In the genomic region with DNA sequence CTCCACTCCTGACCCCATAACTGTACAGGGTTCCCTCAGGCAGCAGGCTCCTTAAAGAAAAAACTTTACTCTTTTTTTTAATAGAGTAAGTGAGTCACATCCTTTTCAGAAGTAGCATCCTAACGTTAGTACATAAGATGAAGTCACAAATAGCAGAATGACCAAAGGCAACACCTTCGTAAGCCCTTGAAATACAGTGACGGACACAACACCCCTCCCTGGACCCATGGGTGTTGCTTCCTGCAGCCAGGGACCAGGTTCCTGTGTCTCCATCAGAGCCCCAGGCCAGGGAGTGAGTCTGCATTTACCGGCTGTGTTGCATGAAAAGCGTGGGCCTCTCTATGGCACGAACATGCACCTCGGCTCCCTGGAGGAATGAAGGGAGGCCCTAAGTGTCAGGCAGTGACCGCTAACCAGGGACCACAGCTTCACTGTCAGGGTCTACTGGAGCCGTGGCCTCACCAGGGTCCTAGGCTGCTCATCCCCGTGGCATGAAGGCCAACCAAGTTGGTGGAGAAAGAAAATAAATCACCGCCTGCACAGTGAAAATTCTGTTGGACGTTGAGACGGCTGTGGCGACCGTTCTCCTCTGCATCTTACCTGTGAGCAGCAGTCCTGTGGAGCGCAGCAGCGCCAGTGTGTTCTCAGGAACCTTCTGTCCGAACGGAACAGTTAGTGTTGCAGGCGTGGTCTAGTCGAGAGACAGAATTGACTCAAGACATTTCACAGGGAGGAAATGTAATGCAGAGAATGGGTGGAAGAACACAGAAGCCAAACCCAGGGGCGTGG, we compare ENCODE assay signal across 12 cellular contexts.
DNase-seq lines count a peak whose midpoint lies in the region; ATAC-seq and TF ChIP-seq lines count a peak whose summit lies in the region.
"Had no signal": no experiment of that assay in that cellular context is flagged by ENCODE, and none has a peak within 500 bp of the region (broad histone marks: within the 10 kb centered on the region; RNA-seq: fewer than 3 reads in every experiment).

No MANE protein-coding gene starts in this region.

- TF ChIP-seq CTCF in RWPE1 (conservative IDR thresholded peaks at IDR 0.05; ENCODE audit: low read depth) (no peak), suprapubic skin (IDR thresholded peaks at IDR 0.05) (no peak), smooth muscle cell (IDR thresholded peaks at IDR 0.05; ENCODE audit: borderline replicate concordance, insufficient read depth, poor library complexity, severe bottlenecking) (no peak)

- H3K9ac ChIP-seq in GM23248 (no peak overlapping the region), smooth muscle cell (ENCODE audit: low read depth) (no peak overlapping the region)

- 19 to 24% methylated on average over 22 of the region's 22 CpGs for WGBS in GM23248 (ENCODE audit: low coverage in 1 of 2, low lambda C conversion rate in 2 of 2, missing lambda C conversion rate in 2 of 2), 2 experiments
- WGBS in suprapubic skin, result 54% methylated on average over 17 of the region's 22 CpGs
- 87% methylated on average over 22 of the region's 22 CpGs for WGBS in smooth muscle cell (ENCODE audit: low lambda C conversion rate)

- CTCF ChIA-PET in RWPE1 (lab: Yijun Ruan, JAX), result no interaction called here

- no peak overlapping the region for H3K4me2 ChIP-seq in GM23248 (ENCODE audit: unreplicated experiment)
- no peak overlapping the region for H3K4me2 ChIP-seq in smooth muscle cell

- DNase-seq in GM23248 (peak; percentile 12), RWPE1 (ENCODE audit: low spot score) (no peak), islet precursor cell (peak; percentile 48), suprapubic skin (ENCODE audit: low spot score in 2 of 2) (peak; percentile 53 to 66), smooth muscle cell (lab: John Stamatoyannopoulos, UW; ENCODE audit: unreplicated experiment) (no peak), SIG-M5 treated with dmso at 0.1 percent for 504 hours (lab: John Stamatoyannopoulos, UW; ENCODE audit: unreplicated experiment) (no peak)
- DNase-seq: BE2C; NCI-H1436; NCI-H2081; NK-92 treated with Interleukin-12 subunit alpha and Interleukin-12 subunit beta, amount 100 ng/mL, for 24 hours; OCI-M1 had no signal

- no peaks in the 10 kb centered on the region for H3F3A ChIP-seq in GM23248 (ENCODE audit: insufficient read depth)
- H3F3A ChIP-seq in smooth muscle cell (ENCODE audit: low read depth), result no peaks in the 10 kb centered on the region

- H3K27me3 ChIP-seq in GM23248 (replicated peaks; ENCODE audit: insufficient read depth) (no peaks in the 10 kb centered on the region), suprapubic skin (peaks cover 9% of the 10 kb centered on the region), smooth muscle cell (ENCODE audit: low read depth) (no peaks in the 10 kb centered on the region)
- H3K27me3 ChIP-seq: BE2C had no signal

- no peak overlapping the region for H2AFZ ChIP-seq in GM23248
- H2AFZ ChIP-seq in smooth muscle cell (ENCODE audit: low read depth), result no peak overlapping the region

- no peaks in the 10 kb centered on the region for H3K9me2 ChIP-seq in GM23248 (ENCODE audit: insufficient read depth)

- no peak for TF ChIP-seq EP300 in suprapubic skin (IDR thresholded peaks at IDR 0.05)

- no peak for TF ChIP-seq POLR2A in suprapubic skin (IDR thresholded peaks at IDR 0.05)

- H3K9me3 ChIP-seq in GM23248 (ENCODE audit: low read depth), result no peaks in the 10 kb centered on the region
- no peaks in the 10 kb centered on the region for H3K9me3 ChIP-seq in suprapubic skin
- H3K9me3 ChIP-seq in smooth muscle cell (replicated peaks; ENCODE audit: low read depth), result no peaks in the 10 kb centered on the region
- H3K9me3 ChIP-seq: BE2C had no signal

- H3K4me3 ChIP-seq in GM23248, result no peak overlapping the region
- H3K4me3 ChIP-seq in suprapubic skin, result peak overlapping the region; percentile 26
- no peak overlapping the region for H3K4me3 ChIP-seq in smooth muscle cell

- POLR2A ChIA-PET in RWPE1 (lab: Yijun Ruan, JAX; ENCODE audit: low non-redundant PET), result no interaction called here

- ATAC-seq in HG02798 (IDR thresholded peaks at IDR 0.05; ENCODE audit: poor library complexity, unreplicated experiment), result no peak

- in situ Hi-C loops in GM23248 (cut with MboI), result no loop called here

- H3K36me3 ChIP-seq in GM23248 (ENCODE audit: low read depth) (no peaks in the 10 kb centered on the region), suprapubic skin (no peaks in the 10 kb centered on the region), smooth muscle cell (ENCODE audit: low read depth) (no peaks in the 10 kb centered on the region)
- H3K36me3 ChIP-seq: BE2C had no signal

- no peaks in the 10 kb centered on the region for H3K79me2 ChIP-seq in GM23248 (ENCODE audit: insufficient read depth)
- no peaks in the 10 kb centered on the region for H3K79me2 ChIP-seq in smooth muscle cell (ENCODE audit: low read depth)

- H3K27ac ChIP-seq in GM23248 (no peak overlapping the region), RWPE1 (peak overlapping the region; percentile 48), suprapubic skin (no peak overlapping the region), smooth muscle cell (ENCODE audit: low read depth) (no peak overlapping the region)

- H4K20me1 ChIP-seq in GM23248 (ENCODE audit: insufficient read depth) (no peaks in the 10 kb centered on the region), smooth muscle cell (ENCODE audit: low read depth) (no peaks in the 10 kb centered on the region)

- no peaks in the 10 kb centered on the region for H3K4me1 ChIP-seq in GM23248 (ENCODE audit: insufficient read depth)
- peaks cover 11% of the 10 kb centered on the region for H3K4me1 ChIP-seq in suprapubic skin
- H3K4me1 ChIP-seq in smooth muscle cell (ENCODE audit: low read depth), result no peaks in the 10 kb centered on the region

Comparison
In these comparisons a context has a peak if more than half of its experiments do, and no peak if none do; other contexts are left out.
1. DNase-seq: peak in GM23248 (single experiment), islet precursor cell (single experiment) and suprapubic skin (2 of 2); none in RWPE1 (single experiment), smooth muscle cell (single experiment) and SIG-M5 treated with dmso at 0.1 percent for 504 hours (single experiment).